ENCODE assay signal across 18 cellular contexts in genomic region chr5:139043127-139043905, GRCh38.
DNase-seq lines count a peak whose midpoint lies in the region; ATAC-seq, FAIRE-seq and TF ChIP-seq lines count a peak whose summit lies in the region.
"Had no signal": no experiment of that assay in that cellular context is flagged by ENCODE, and none has a peak within 500 bp of the region (broad histone marks: within the 10 kb centered on the region; RNA-seq: fewer than 3 reads in every experiment).

No MANE protein-coding gene starts in this region.

- no peaks in the 10 kb centered on the region for H3K27me3 Mint-ChIP-seq in astrocyte (ENCODE audit: low read depth, unreplicated experiment)
- no peaks in the 10 kb centered on the region for H3K27me3 Mint-ChIP-seq in MCF 10A (ENCODE audit: insufficient read depth, unreplicated experiment)
- no peaks in the 10 kb centered on the region for H3K27me3 Mint-ChIP-seq in activated naive CD8-positive, alpha-beta T cell treated with anti-CD3 and anti-CD28 coated beads for 36 hours
- H3K27me3 Mint-ChIP-seq: CD4-positive, CD25-positive, alpha-beta regulatory T cell had no signal

- H3K4me2 ChIP-seq in astrocyte (ENCODE audit: low read length), result no peak overlapping the region

- H4K20me1 ChIP-seq in astrocyte (ENCODE audit: insufficient read depth, low read length), result peaks cover 12% of the 10 kb centered on the region

- H2AFZ ChIP-seq in astrocyte (ENCODE audit: low read depth, low read length), result no peak overlapping the region

- H3K27me3 ChIP-seq in astrocyte (ENCODE audit: insufficient read depth, low read length), result no peaks in the 10 kb centered on the region

- ATAC-seq in HG02763 (IDR thresholded peaks at IDR 0.05; ENCODE audit: unreplicated experiment), result no peak

- H3K4me1 ChIP-seq in astrocyte (ENCODE audit: insufficient read depth, low read length), result peaks cover 4% of the 10 kb centered on the region

- intact Hi-C loops in MCF 10A (cut with micrococcal nuclease), result no loop called here

- peaks cover 2% of the 10 kb centered on the region for H3K9me3 Mint-ChIP-seq in astrocyte (ENCODE audit: unreplicated experiment)
- H3K9me3 Mint-ChIP-seq in MCF 10A (ENCODE audit: unreplicated experiment), result no peaks in the 10 kb centered on the region
- H3K9me3 Mint-ChIP-seq in activated naive CD8-positive, alpha-beta T cell treated with anti-CD3 and anti-CD28 coated beads for 36 hours, result no peaks in the 10 kb centered on the region
- H3K9me3 Mint-ChIP-seq: H9 had no signal

- no peak for FAIRE-seq in RCC 7860 (lab: Jason Lieb, UNC)
- FAIRE-seq in astrocyte (lab: Jason Lieb, UNC), result no peak
- FAIRE-seq: GM19239 had no signal

- H3K9ac ChIP-seq in astrocyte (ENCODE audit: low read length), result no peak overlapping the region

- no peak overlapping the region for H3K27ac Mint-ChIP-seq in astrocyte (ENCODE audit: unreplicated experiment)
- no peak overlapping the region for H3K27ac Mint-ChIP-seq in MCF 10A (ENCODE audit: low read depth, unreplicated experiment)
- H3K27ac Mint-ChIP-seq in activated naive CD8-positive, alpha-beta T cell treated with anti-CD3 and anti-CD28 coated beads for 36 hours, result no peak overlapping the region
- H3K27ac Mint-ChIP-seq: CD4-positive, CD25-positive, alpha-beta regulatory T cell; H9 had no signal

- peak; percentile 33 for DNase-seq in EH (ENCODE audit: low read depth)
- DNase-seq in RCC 7860 (ENCODE audit: low spot score), result peak; percentile 9
- DNase-seq in astrocyte (ENCODE audit: low read depth), result peak; percentile 84
- peak; percentile 53 for DNase-seq in fibroblast of the aortic adventitia (ENCODE audit: low read depth)
- DNase-seq in cortex of kidney (lab: John Stamatoyannopoulos, UW), result no peak
- no peak for DNase-seq in MCF 10A (ENCODE audit: unreplicated experiment)
- no peak for DNase-seq in activated naive CD8-positive, alpha-beta T cell treated with anti-CD3 and anti-CD28 coated beads for 36 hours
- DNase-seq: Calu3; CD4-positive, CD25-positive, alpha-beta regulatory T cell; DMS79 treated with DMSO at 0.1 percent for 48 hours; GF-D8; H9; NCI-H1105; NCI-H1694 treated with DMSO at 0.1 percent for 48 hours; NCI-H446; SIG-M5 had no signal

- H3K9me3 ChIP-seq in astrocyte (ENCODE audit: insufficient read depth, low read depth, low read length), result no peaks in the 10 kb centered on the region

- no TSS peak for BruUV-seq in MCF 10A (replicated peaks; lab: Mats Ljungman, UMichigan)

- H3K36me3 ChIP-seq in astrocyte (ENCODE audit: insufficient read depth, low read length), result no peaks in the 10 kb centered on the region

- no peak for TF ChIP-seq CTCF in astrocyte (IDR thresholded peaks at IDR 0.05; ENCODE audit: insufficient read depth, low read depth, low read length)
- no peak for TF ChIP-seq CTCF in fibroblast of the aortic adventitia (IDR thresholded peaks at IDR 0.05; ENCODE audit: insufficient read depth, low read length)
- no peak for TF ChIP-seq CTCF in MCF 10A (IDR thresholded peaks at IDR 0.05; ENCODE audit: unreplicated experiment)

- no peak overlapping the region for H3K27ac ChIP-seq in astrocyte (ENCODE audit: low read depth, low read length)

- H3K79me2 ChIP-seq in astrocyte (ENCODE audit: insufficient read depth, low read length), result no peaks in the 10 kb centered on the region

- H3K4me3 ChIP-seq in astrocyte (ENCODE audit: insufficient read depth, low read depth, low read length) (no peak overlapping the region), fibroblast of the aortic adventitia (ENCODE audit: low read depth, low read length) (no peak overlapping the region)

- POLR2A ChIA-PET in MCF 10A (lab: Yijun Ruan, JAX), result interaction anchor here (1.2 kb wide), 1 partner anchor 28 kb away, joined by 3 read pairs; no protein-coding TSS in a partner anchor

- H3K4me1 Mint-ChIP-seq in astrocyte (ENCODE audit: low read depth, unreplicated experiment), result no peaks in the 10 kb centered on the region
- H3K4me1 Mint-ChIP-seq in MCF 10A (ENCODE audit: insufficient read depth, unreplicated experiment), result no peaks in the 10 kb centered on the region
- no peaks in the 10 kb centered on the region for H3K4me1 Mint-ChIP-seq in activated naive CD8-positive, alpha-beta T cell treated with anti-CD3 and anti-CD28 coated beads for 36 hours
- H3K4me1 Mint-ChIP-seq: CD4-positive, CD25-positive, alpha-beta regulatory T cell had no signal

- CTCF ChIA-PET in MCF 10A (lab: Yijun Ruan, JAX), result interaction anchor here (0.6 to 1.5 kb wide), 2 partner anchors 23 to 166 kb away, joined by 4 to 5 read pairs; no protein-coding TSS in a partner anchor

- H3K36me3 Mint-ChIP-seq in astrocyte (ENCODE audit: low read depth, unreplicated experiment) (peaks cover 9% of the 10 kb centered on the region), MCF 10A (ENCODE audit: insufficient read depth, unreplicated experiment) (no peaks in the 10 kb centered on the region)
- peaks cover 9% of the 10 kb centered on the region for H3K36me3 Mint-ChIP-seq in activated naive CD8-positive, alpha-beta T cell treated with anti-CD3 and anti-CD28 coated beads for 36 hours

- H3K4me3 Mint-ChIP-seq in astrocyte (ENCODE audit: unreplicated experiment) (no peak overlapping the region), MCF 10A (ENCODE audit: unreplicated experiment) (no peak overlapping the region)
- no peak overlapping the region for H3K4me3 Mint-ChIP-seq in activated naive CD8-positive, alpha-beta T cell treated with anti-CD3 and anti-CD28 coated beads for 36 hours
- H3K4me3 Mint-ChIP-seq: CD4-positive, CD25-positive, alpha-beta regulatory T cell; H9 had no signal

Comparison
In these comparisons a context has a peak if more than half of its experiments do, and no peak if none do; other contexts are left out.
1. DNase-seq: peak in EH (single experiment), RCC 7860 (single experiment), astrocyte (single experiment) and fibroblast of the aortic adventitia (single experiment); none in cortex of kidney (single experiment), MCF 10A (single experiment) and activated naive CD8-positive, alpha-beta T cell treated with anti-CD3 and anti-CD28 coated beads for 36 hours (single experiment).